ENCODE assay signal across 15 cellular contexts in genomic region chr22:29093501-29093921, GRCh38. TPM values are rescaled to one million over a fixed set of nuclear protein-coding genes. Genes with fewer than 3 reads are reported as not detected.
A peak's percentile ranks its signal among the peaks of the same experiment; 100 is the strongest.
DNase-seq lines count a peak whose midpoint lies in the region; ATAC-seq, FAIRE-seq and TF ChIP-seq lines count a peak whose summit lies in the region.
"Had no signal": no experiment of that assay in that cellular context is flagged by ENCODE, and none has a peak within 500 bp of the region (broad histone marks: within the 10 kb centered on the region; RNA-seq: fewer than 3 reads in every experiment).

No MANE protein-coding gene starts in this region.

- peak; percentile 39 for DNase-seq in ELR (ENCODE audit: low read depth)
- DNase-seq in astrocyte of the cerebellum (ENCODE audit: low read depth): peak; percentile 19
- peak; percentile 68 for DNase-seq in kidney
- no peak for DNase-seq in spleen
- DNase-seq in stimulated activated CD4-positive, alpha-beta T cell treated with anti-CD3 and anti-CD28 coated beads, Interleukin-4, amount 100 ng/mL, for 4 hours: no peak
- DNase-seq in naive thymus-derived CD8-positive, alpha-beta T cell: no peak
- DNase-seq in NCI-H2107 (lab: John Stamatoyannopoulos, UW): no peak
- DNase-seq: activated CD4-positive, alpha-beta T cell treated with anti-CD3 and anti-CD28 coated beads for 48 hours; NCI-H1105; NCI-H748 treated with DMSO at 0.1 percent for 48 hours; stimulated activated CD4-positive, alpha-beta T cell treated with anti-CD3 and anti-CD28 coated beads, Interleukin-2, amount 100 ng/mL, for 48 hours; SW 1271 had no signal

- H3K36me3 Mint-ChIP-seq in naive thymus-derived CD8-positive, alpha-beta T cell: no peaks in the 10 kb centered on the region

- POLR2A ChIA-PET in naive thymus-derived CD8-positive, alpha-beta T cell (lab: Charles Lee): no interaction called here

- H3K4me3 Mint-ChIP-seq in naive thymus-derived CD8-positive, alpha-beta T cell: no peak overlapping the region
- H3K4me3 Mint-ChIP-seq: neural progenitor cell had no signal

- H3K27me3 Mint-ChIP-seq in naive thymus-derived CD8-positive, alpha-beta T cell: peaks cover 7 to 27% (median 17%) of the 10 kb centered on the region in 5 donors

- ATAC-seq in GM21447 (IDR thresholded peaks at IDR 0.05; ENCODE audit: unreplicated experiment): no peak
- ATAC-seq in naive thymus-derived CD8-positive, alpha-beta T cell: no peak

- H3K9me3 ChIP-seq in kidney (ENCODE audit: control insufficient read depth in 1 of 2, low read length in 2 of 2) (no peaks in the 10 kb centered on the region), spleen (no peaks in the 10 kb centered on the region)

- no peak overlapping the region for H3K9ac ChIP-seq in kidney (ENCODE audit: low read length in 2 of 2)
- H3K9ac ChIP-seq: neural progenitor cell had no signal

- WGBS in spleen, 5 donors: 67 to 87% (median 78%) methylated on average over 3 of the region's 3 CpGs

- H3K4me1 Mint-ChIP-seq in naive thymus-derived CD8-positive, alpha-beta T cell: no peaks in the 10 kb centered on the region

- in situ Hi-C loops in astrocyte of the cerebellum (cut with HindIII; ENCODE audit: low sequenced_read_pairs): loop anchor here (5.0 kb wide), 1 partner anchor 39 kb away; no protein-coding TSS in a partner anchor

- H3K27ac ChIP-seq in kidney (ENCODE audit: low read depth in 2 of 2, low read length in 2 of 2) (no peak overlapping the region), spleen (peak overlapping the region in 5 of 8 donors; percentile 2 to 44 (median 28))
- H3K27ac ChIP-seq: neural progenitor cell had no signal

- intact Hi-C loops in kidney (cut with DNase I) (no loop called here), spleen (cut with DNase I; ENCODE audit: low total_unique reads) (no loop called here)

- H3K4me1 ChIP-seq in kidney (ENCODE audit: control insufficient read depth in 1 of 2, insufficient read depth in 1 of 2, low read depth in 1 of 2, low read length in 2 of 2) (peaks cover 0 to 5% of the 10 kb centered on the region in 2 donors), spleen (peaks cover 0 to 3% (median 0%) of the 10 kb centered on the region in 6 donors)

- FAIRE-seq in kidney (lab: Jason Lieb, UNC): no peak

- no peaks in the 10 kb centered on the region for H3K9me3 Mint-ChIP-seq in naive thymus-derived CD8-positive, alpha-beta T cell
- H3K9me3 Mint-ChIP-seq: neural progenitor cell had no signal

- no peak overlapping the region for H3K27ac Mint-ChIP-seq in naive thymus-derived CD8-positive, alpha-beta T cell
- H3K27ac Mint-ChIP-seq: neural progenitor cell had no signal

- H3K36me3 ChIP-seq in kidney (ENCODE audit: control insufficient read depth in 1 of 2, insufficient read depth in 2 of 2, low read length in 2 of 2) (peaks cover 5 to 8% of the 10 kb centered on the region in 2 donors), spleen (peaks cover 0 to 11% (median 0%) of the 10 kb centered on the region in 6 donors)
- H3K36me3 ChIP-seq: neural progenitor cell had no signal

- H3K27me3 ChIP-seq in spleen (replicated peaks in 1 of 7): peaks cover 0 to 4% (median 0%) of the 10 kb centered on the region in 7 donors
- H3K27me3 ChIP-seq: neural progenitor cell had no signal

- H3K4me3 ChIP-seq in astrocyte of the cerebellum (ENCODE audit: low read depth, low read length) (no peak overlapping the region), kidney (ENCODE audit: low read length in 2 of 2) (no peak overlapping the region), spleen (no peak overlapping the region)
- H3K4me3 ChIP-seq: neural progenitor cell had no signal

- no peak for TF ChIP-seq CTCF in astrocyte of the cerebellum (IDR thresholded peaks at IDR 0.05; ENCODE audit: low read depth, low read length, missing control alignments)
- no peak for TF ChIP-seq CTCF in kidney (IDR thresholded peaks at IDR 0.05; ENCODE audit: borderline replicate concordance, extremely low read depth, insufficient read depth)
- no peak for TF ChIP-seq CTCF in spleen (IDR thresholded peaks at IDR 0.05 in 8 of 11, conservative IDR thresholded peaks at IDR 0.05 in 3 of 11)

- no peak for TF ChIP-seq POLR2A in spleen (IDR thresholded peaks at IDR 0.05)

RNA-seq across cellular contexts. Expression of gene KREMEN1, which starts 20.7 kb away (rescaled TPM):
- 16.2 TPM for total RNA-seq in kidney
- 9.3 TPM for polyA plus RNA-seq in kidney (ENCODE audit: insufficient read depth, low read depth, low replicate concordance)
- total RNA-seq in spleen: 10 to 100 TPM; 15.0 to 41.3 (median 29.0) TPM
- polyA plus RNA-seq in spleen: 1 to 10 TPM; 1.5 to 4.7 (median 2.2) TPM
- total RNA-seq in naive thymus-derived CD8-positive, alpha-beta T cell: not detected
- polyA plus RNA-seq in naive thymus-derived CD8-positive, alpha-beta T cell: not detected

RNA-seq across cellular contexts. Expression of gene C22orf31, which starts 31.9 kb away (rescaled TPM):
- total RNA-seq in kidney (not detected), spleen (not detected)
- polyA plus RNA-seq in kidney (ENCODE audit: insufficient read depth, low read depth, low replicate concordance) (not detected), spleen (not detected)
- total RNA-seq in naive thymus-derived CD8-positive, alpha-beta T cell: not detected
- not detected for polyA plus RNA-seq in naive thymus-derived CD8-positive, alpha-beta T cell
- total RNA-seq: temporal lobe had no signal

Comparison
In these comparisons a context has a peak if more than half of its experiments do, and no peak if none do; other contexts are left out.
1. DNase-seq: peak in ELR (single experiment), astrocyte of the cerebellum (single experiment) and kidney (single experiment); none in spleen (single experiment), stimulated activated CD4-positive, alpha-beta T cell treated with anti-CD3 and anti-CD28 coated beads, Interleukin-4, amount 100 ng/mL, for 4 hours (0 of 2), naive thymus-derived CD8-positive, alpha-beta T cell (0 of 10) and NCI-H2107 (single experiment).
2. H3K27ac ChIP-seq: peak in spleen (5 of 8); none in kidney (0 of 2).
3. RNA of gene KREMEN1, which starts 20.7 kb away (total RNA-seq): 15.0 to 41.3 TPM in spleen and 16.2 TPM in kidney (single experiment); not detected in naive thymus-derived CD8-positive, alpha-beta T cell; every median in the first group is over 10 times any median in the second.